Comparison of ENCODE assay signal across 12 cellular contexts in genomic region chr7:110918949-110919548, GRCh38.
DNase-seq lines count a peak whose midpoint lies in the region; ATAC-seq, FAIRE-seq and TF ChIP-seq lines count a peak whose summit lies in the region.
"Had no signal": no experiment of that assay in that cellular context is flagged by ENCODE, and none has a peak within 500 bp of the region (broad histone marks: within the 10 kb centered on the region; RNA-seq: fewer than 3 reads in every experiment).

No MANE protein-coding gene starts in this region.

- H3K36me3 Mint-ChIP-seq in activated CD8-positive, alpha-beta T cell treated with anti-CD3 and anti-CD28 coated beads for 36 hours (ENCODE audit: low read depth), result no peaks in the 10 kb centered on the region
- H3K36me3 Mint-ChIP-seq in activated CD8-positive, alpha-beta T cell treated with anti-CD3 and anti-CD28 coated beads, Interleukin-2, amount 10 ng/mL, durations not matched to agents 7 days and 5 days (ENCODE audit: low read depth), result peaks cover 12% of the 10 kb centered on the region
- H3K36me3 Mint-ChIP-seq in stimulated activated naive B cell treated with anti-CD40 and anti-IgM and Interleukin-4, amounts not matched to agents 10 μg/mL and 1 μg/mL and 100 μg/mL, for 72 hours, result peaks cover 0 to 9% of the 10 kb centered on the region in 2 donors

- no peak for TF ChIP-seq CTCF in activated CD8-positive, alpha-beta T cell treated with anti-CD3 and anti-CD28 coated beads for 36 hours (IDR thresholded peaks at IDR 0.05)
- TF ChIP-seq CTCF in kidney (IDR thresholded peaks at IDR 0.05; ENCODE audit: borderline replicate concordance, extremely low read depth, insufficient read depth) (no peak), spleen (IDR thresholded peaks at IDR 0.05 in 8 of 11, conservative IDR thresholded peaks at IDR 0.05 in 3 of 11) (no peak), lower lobe of right lung (IDR thresholded peaks at IDR 0.05) (no peak)

- CTCF ChIA-PET in activated CD8-positive, alpha-beta T cell treated with anti-CD3 and anti-CD28 coated beads for 36 hours (lab: Charles Lee), result interaction anchor here (1.0 kb wide), 1 partner anchor 179 kb away, joined by 3 read pairs; no protein-coding TSS in a partner anchor
- CTCF ChIA-PET in activated CD8-positive, alpha-beta T cell treated with anti-CD3 and anti-CD28 coated beads, Interleukin-2, amount 10 ng/mL, durations not matched to agents 7 days and 5 days (lab: Charles Lee), result no interaction called here

- WGBS in spleen, 5 donors, result 43 to 88% (median 74%) methylated on average over 2 of the region's 2 CpGs

- H3K4me3 ChIP-seq in kidney (ENCODE audit: low read length in 2 of 2) (no peak overlapping the region), spleen (no peak overlapping the region), lower lobe of right lung (no peak overlapping the region)
- H3K4me3 ChIP-seq: skin epidermis had no signal

- no peak overlapping the region for H3K9ac ChIP-seq in kidney (ENCODE audit: low read length in 2 of 2)

- no peak overlapping the region for H3K27ac ChIP-seq in kidney (ENCODE audit: low read depth in 2 of 2, low read length in 2 of 2)
- H3K27ac ChIP-seq in spleen, result no peak overlapping the region
- H3K27ac ChIP-seq in lower lobe of right lung, result no peak overlapping the region
- H3K27ac ChIP-seq: skin epidermis, VCaP had no signal

- no peak for FAIRE-seq in kidney (lab: Jason Lieb, UNC)

- H3K27me3 ChIP-seq in spleen (replicated peaks in 1 of 7), result no peaks in the 10 kb centered on the region
- H3K27me3 ChIP-seq in lower lobe of right lung (ENCODE audit: low read depth), result no peaks in the 10 kb centered on the region

- H3K4me1 ChIP-seq in kidney (ENCODE audit: control insufficient read depth in 1 of 2, insufficient read depth in 1 of 2, low read depth in 1 of 2, low read length in 2 of 2) (no peaks in the 10 kb centered on the region), spleen (no peaks in the 10 kb centered on the region), lower lobe of right lung (no peaks in the 10 kb centered on the region)

- H3K4me1 Mint-ChIP-seq in activated CD8-positive, alpha-beta T cell treated with anti-CD3 and anti-CD28 coated beads for 36 hours (ENCODE audit: low read depth), result peaks cover 13% of the 10 kb centered on the region
- H3K4me1 Mint-ChIP-seq in activated CD8-positive, alpha-beta T cell treated with anti-CD3 and anti-CD28 coated beads, Interleukin-2, amount 10 ng/mL, durations not matched to agents 7 days and 5 days (ENCODE audit: low read depth), result peaks cover 16% of the 10 kb centered on the region
- no peaks in the 10 kb centered on the region for H3K4me1 Mint-ChIP-seq in stimulated activated naive B cell treated with anti-CD40 and anti-IgM and Interleukin-4, amounts not matched to agents 10 μg/mL and 1 μg/mL and 100 μg/mL, for 72 hours

- no peak overlapping the region for H3K27ac Mint-ChIP-seq in activated CD8-positive, alpha-beta T cell treated with anti-CD3 and anti-CD28 coated beads for 36 hours
- H3K27ac Mint-ChIP-seq in activated CD8-positive, alpha-beta T cell treated with anti-CD3 and anti-CD28 coated beads, Interleukin-2, amount 10 ng/mL, durations not matched to agents 7 days and 5 days, result no peak overlapping the region
- no peak overlapping the region for H3K27ac Mint-ChIP-seq in stimulated activated naive B cell treated with anti-CD40 and anti-IgM and Interleukin-4, amounts not matched to agents 10 μg/mL and 1 μg/mL and 100 μg/mL, for 72 hours

- no peak for DNase-seq in activated CD8-positive, alpha-beta T cell treated with anti-CD3 and anti-CD28 coated beads for 36 hours
- DNase-seq in activated CD8-positive, alpha-beta T cell treated with anti-CD3 and anti-CD28 coated beads, Interleukin-2, amount 10 ng/mL, durations not matched to agents 7 days and 5 days, result no peak
- no peak for DNase-seq in stimulated activated naive B cell treated with anti-CD40 and anti-IgM and Interleukin-4, amounts not matched to agents 10 μg/mL and 1 μg/mL and 100 μg/mL, for 72 hours
- no peak for DNase-seq in kidney
- DNase-seq in spleen, result no peak
- DNase-seq in lower lobe of right lung, result no peak
- DNase-seq: erythroblast, NCI-H526 had no signal

- H3K9me3 Mint-ChIP-seq in activated CD8-positive, alpha-beta T cell treated with anti-CD3 and anti-CD28 coated beads for 36 hours, result peaks cover under 1% of the 10 kb centered on the region
- peaks cover 12% of the 10 kb centered on the region for H3K9me3 Mint-ChIP-seq in activated CD8-positive, alpha-beta T cell treated with anti-CD3 and anti-CD28 coated beads, Interleukin-2, amount 10 ng/mL, durations not matched to agents 7 days and 5 days (ENCODE audit: insufficient read depth)
- no peaks in the 10 kb centered on the region for H3K9me3 Mint-ChIP-seq in stimulated activated naive B cell treated with anti-CD40 and anti-IgM and Interleukin-4, amounts not matched to agents 10 μg/mL and 1 μg/mL and 100 μg/mL, for 72 hours

- POLR2A ChIA-PET in activated CD8-positive, alpha-beta T cell treated with anti-CD3 and anti-CD28 coated beads for 36 hours (lab: Charles Lee), result no interaction called here
- POLR2A ChIA-PET in activated CD8-positive, alpha-beta T cell treated with anti-CD3 and anti-CD28 coated beads, Interleukin-2, amount 10 ng/mL, durations not matched to agents 7 days and 5 days (lab: Charles Lee), result no interaction called here

- no peak overlapping the region for H3K4me3 Mint-ChIP-seq in activated CD8-positive, alpha-beta T cell treated with anti-CD3 and anti-CD28 coated beads for 36 hours
- no peak overlapping the region for H3K4me3 Mint-ChIP-seq in activated CD8-positive, alpha-beta T cell treated with anti-CD3 and anti-CD28 coated beads, Interleukin-2, amount 10 ng/mL, durations not matched to agents 7 days and 5 days
- H3K4me3 Mint-ChIP-seq in stimulated activated naive B cell treated with anti-CD40 and anti-IgM and Interleukin-4, amounts not matched to agents 10 μg/mL and 1 μg/mL and 100 μg/mL, for 72 hours, result no peak overlapping the region

- intact Hi-C loops in activated CD8-positive, alpha-beta T cell treated with anti-CD3 and anti-CD28 coated beads for 36 hours (cut with micrococcal nuclease), result no loop called here
- intact Hi-C loops in kidney (cut with DNase I) (no loop called here), spleen (cut with DNase I; ENCODE audit: low total_unique reads) (no loop called here), lower lobe of right lung (cut with DNase I) (no loop called here)

- H3K9me3 ChIP-seq in kidney (ENCODE audit: control insufficient read depth in 1 of 2, low read length in 2 of 2) (no peaks in the 10 kb centered on the region), spleen (no peaks in the 10 kb centered on the region), lower lobe of right lung (no peaks in the 10 kb centered on the region)

- H3K36me3 ChIP-seq in kidney (ENCODE audit: control insufficient read depth in 1 of 2, insufficient read depth in 2 of 2, low read length in 2 of 2) (no peaks in the 10 kb centered on the region), spleen (no peaks in the 10 kb centered on the region), lower lobe of right lung (no peaks in the 10 kb centered on the region)

- H3K27me3 Mint-ChIP-seq in activated CD8-positive, alpha-beta T cell treated with anti-CD3 and anti-CD28 coated beads for 36 hours, result no peaks in the 10 kb centered on the region
- H3K27me3 Mint-ChIP-seq in activated CD8-positive, alpha-beta T cell treated with anti-CD3 and anti-CD28 coated beads, Interleukin-2, amount 10 ng/mL, durations not matched to agents 7 days and 5 days (ENCODE audit: low read depth), result no peaks in the 10 kb centered on the region
- H3K27me3 Mint-ChIP-seq in stimulated activated naive B cell treated with anti-CD40 and anti-IgM and Interleukin-4, amounts not matched to agents 10 μg/mL and 1 μg/mL and 100 μg/mL, for 72 hours, result no peaks in the 10 kb centered on the region

- TF ChIP-seq POLR2A in spleen (IDR thresholded peaks at IDR 0.05), result no peak

- ATAC-seq in activated CD8-positive, alpha-beta T cell treated with anti-CD3 and anti-CD28 coated beads for 36 hours, result peak; percentile 27
- ATAC-seq in activated CD8-positive, alpha-beta T cell treated with anti-CD3 and anti-CD28 coated beads, Interleukin-2, amount 10 ng/mL, durations not matched to agents 7 days and 5 days, result no peak
- ATAC-seq in GM21619 (IDR thresholded peaks at IDR 0.05; ENCODE audit: unreplicated experiment) (peak; percentile 85), HG03280 (IDR thresholded peaks at IDR 0.05; ENCODE audit: unreplicated experiment) (peak; percentile 50), lower lobe of right lung (no peak)
- peak; percentile 39 to 50 for ATAC-seq in stimulated activated naive B cell treated with anti-CD40 and anti-IgM and Interleukin-4, amounts not matched to agents 10 μg/mL and 1 μg/mL and 100 μg/mL, for 72 hours (replicated peaks)

Comparison
In these comparisons a context has a peak if more than half of its experiments do, and no peak if none do; other contexts are left out.
1. ATAC-seq: peak in activated CD8-positive, alpha-beta T cell treated with anti-CD3 and anti-CD28 coated beads for 36 hours (single experiment), GM21619 (single experiment), HG03280 (single experiment) and stimulated activated naive B cell treated with anti-CD40 and anti-IgM and Interleukin-4, amounts not matched to agents 10 μg/mL and 1 μg/mL and 100 μg/mL, for 72 hours (2 of 2); none in activated CD8-positive, alpha-beta T cell treated with anti-CD3 and anti-CD28 coated beads, Interleukin-2, amount 10 ng/mL, durations not matched to agents 7 days and 5 days (single experiment) and lower lobe of right lung (0 of 2).